In genomic region chr13:40565282-40566148, GRCh38 we compare ENCODE assay signal across 12 cellular contexts.
A peak's percentile ranks its signal among the peaks of the same experiment; 100 is the strongest.
DNase-seq lines count a peak whose midpoint lies in the region; ATAC-seq lines count a peak whose summit lies in the region.
"Had no signal": no experiment of that assay in that cellular context is flagged by ENCODE, and none has a peak within 500 bp of the region (broad histone marks: within the 10 kb centered on the region; RNA-seq: fewer than 3 reads in every experiment).

No MANE protein-coding gene starts in this region.

- no peaks in the 10 kb centered on the region for H3K27me3 Mint-ChIP-seq in activated T-cell treated with anti-CD3 and anti-CD28 coated beads, Interleukin-2, amount 50 U/mL, for 4 hours (ENCODE audit: low read depth)
- no peaks in the 10 kb centered on the region for H3K27me3 Mint-ChIP-seq in T-helper 17 cell
- H3K27me3 Mint-ChIP-seq in stimulated activated naive CD8-positive, alpha-beta T cell treated with anti-CD3 and anti-CD28 coated beads, Interleukin-15, Interleukin-2, amounts not matched to agents 100 ng/mL and 50 ng/mL, for 24 hours: no peaks in the 10 kb centered on the region
- H3K27me3 Mint-ChIP-seq in activated T-helper 2 cell treated with anti-CD3 and anti-CD28 coated beads, Interferon-gamma antibody, Interleukin-2, Interleukin-4, amounts not matched to agents 10 μg/mL and 5 μg/mL and 100 μg/mL, durations not matched to agents 14 hours and 24 hours and 36 hours (ENCODE audit: low read depth): no peaks in the 10 kb centered on the region

- DNase-seq in activated T-cell treated with anti-CD3 and anti-CD28 coated beads, Interleukin-2, amount 50 U/mL, for 4 hours: no peak
- DNase-seq in activated T-cell treated with anti-CD3 and anti-CD28 coated beads, Interleukin-2, amount 50 U/mL, for 1 hour: no peak
- no peak for DNase-seq in T-helper 17 cell
- peak; percentile 46 for DNase-seq in iris pigment epithelial cell (ENCODE audit: low read depth)
- DNase-seq in activated T-helper 2 cell treated with anti-CD3 and anti-CD28 coated beads, Interferon-gamma antibody, Interleukin-2, Interleukin-4, amounts not matched to agents 10 μg/mL and 5 μg/mL and 100 μg/mL, durations not matched to agents 14 hours and 24 hours and 36 hours (ENCODE audit: low spot score): no peak
- DNase-seq: activated effector memory CD4-positive, alpha-beta T cell treated with anti-CD3 and anti-CD28 coated beads, Interleukin-2, amount 50 U/mL, for 16 hours; NCI-H146; NCI-H774; SHP77 had no signal

- H3K9me3 ChIP-seq in T-helper 17 cell (ENCODE audit: control insufficient read depth, low read length, poor library complexity, severe bottlenecking): no peaks in the 10 kb centered on the region

- peaks cover 85% of the 10 kb centered on the region for H3K4me1 Mint-ChIP-seq in activated T-cell treated with anti-CD3 and anti-CD28 coated beads, Interleukin-2, amount 50 U/mL, for 4 hours (ENCODE audit: low read depth)
- H3K4me1 Mint-ChIP-seq in T-helper 17 cell: peaks cover 73% of the 10 kb centered on the region
- H3K4me1 Mint-ChIP-seq in stimulated activated naive CD8-positive, alpha-beta T cell treated with anti-CD3 and anti-CD28 coated beads, Interleukin-15, Interleukin-2, amounts not matched to agents 100 ng/mL and 50 ng/mL, for 24 hours (ENCODE audit: low read depth): peaks cover 88% of the 10 kb centered on the region
- H3K4me1 Mint-ChIP-seq in activated T-helper 2 cell treated with anti-CD3 and anti-CD28 coated beads, Interferon-gamma antibody, Interleukin-2, Interleukin-4, amounts not matched to agents 10 μg/mL and 5 μg/mL and 100 μg/mL, durations not matched to agents 14 hours and 24 hours and 36 hours (ENCODE audit: low read depth): peaks cover 45% of the 10 kb centered on the region

- ATAC-seq in activated T-cell treated with anti-CD3 and anti-CD28 coated beads, Interleukin-2, amount 50 U/mL, for 4 hours: peak; percentile 23 to 35
- ATAC-seq in T-helper 17 cell: no peak
- no peak for ATAC-seq in GM19328 (IDR thresholded peaks at IDR 0.05; ENCODE audit: unreplicated experiment)
- no peak for ATAC-seq in HG03378 (IDR thresholded peaks at IDR 0.05; ENCODE audit: unreplicated experiment)

- peak overlapping the region; percentile 1 for H3K4me3 Mint-ChIP-seq in activated T-cell treated with anti-CD3 and anti-CD28 coated beads, Interleukin-2, amount 50 U/mL, for 4 hours
- H3K4me3 Mint-ChIP-seq in T-helper 17 cell: no peak overlapping the region
- peak overlapping the region; percentile 9 for H3K4me3 Mint-ChIP-seq in stimulated activated naive CD8-positive, alpha-beta T cell treated with anti-CD3 and anti-CD28 coated beads, Interleukin-15, Interleukin-2, amounts not matched to agents 100 ng/mL and 50 ng/mL, for 24 hours
- no peak overlapping the region for H3K4me3 Mint-ChIP-seq in activated T-helper 2 cell treated with anti-CD3 and anti-CD28 coated beads, Interferon-gamma antibody, Interleukin-2, Interleukin-4, amounts not matched to agents 10 μg/mL and 5 μg/mL and 100 μg/mL, durations not matched to agents 14 hours and 24 hours and 36 hours (ENCODE audit: low read depth)

- intact Hi-C loops in activated T-helper 2 cell treated with anti-CD3 and anti-CD28 coated beads, Interferon-gamma antibody, Interleukin-2, Interleukin-4, amounts not matched to agents 10 μg/mL and 5 μg/mL and 100 μg/mL, durations not matched to agents 14 hours and 24 hours and 36 hours (cut with micrococcal nuclease): no loop called here

- peak overlapping the region; percentile 85 for H3K27ac Mint-ChIP-seq in T-helper 17 cell
- H3K27ac Mint-ChIP-seq in stimulated activated naive CD8-positive, alpha-beta T cell treated with anti-CD3 and anti-CD28 coated beads, Interleukin-15, Interleukin-2, amounts not matched to agents 100 ng/mL and 50 ng/mL, for 24 hours: peak overlapping the region; percentile 89
- H3K27ac Mint-ChIP-seq in activated T-helper 2 cell treated with anti-CD3 and anti-CD28 coated beads, Interferon-gamma antibody, Interleukin-2, Interleukin-4, amounts not matched to agents 10 μg/mL and 5 μg/mL and 100 μg/mL, durations not matched to agents 14 hours and 24 hours and 36 hours: no peak overlapping the region

- H3K9me3 Mint-ChIP-seq in activated T-cell treated with anti-CD3 and anti-CD28 coated beads, Interleukin-2, amount 50 U/mL, for 4 hours: no peaks in the 10 kb centered on the region
- peaks cover 3% of the 10 kb centered on the region for H3K9me3 Mint-ChIP-seq in stimulated activated naive CD8-positive, alpha-beta T cell treated with anti-CD3 and anti-CD28 coated beads, Interleukin-15, Interleukin-2, amounts not matched to agents 100 ng/mL and 50 ng/mL, for 24 hours
- H3K9me3 Mint-ChIP-seq in activated T-helper 2 cell treated with anti-CD3 and anti-CD28 coated beads, Interferon-gamma antibody, Interleukin-2, Interleukin-4, amounts not matched to agents 10 μg/mL and 5 μg/mL and 100 μg/mL, durations not matched to agents 14 hours and 24 hours and 36 hours: no peaks in the 10 kb centered on the region

- peaks cover 7% of the 10 kb centered on the region for H3K36me3 Mint-ChIP-seq in activated T-cell treated with anti-CD3 and anti-CD28 coated beads, Interleukin-2, amount 50 U/mL, for 4 hours (ENCODE audit: insufficient read depth)
- H3K36me3 Mint-ChIP-seq in T-helper 17 cell (ENCODE audit: low read depth): no peaks in the 10 kb centered on the region
- peaks cover 8% of the 10 kb centered on the region for H3K36me3 Mint-ChIP-seq in stimulated activated naive CD8-positive, alpha-beta T cell treated with anti-CD3 and anti-CD28 coated beads, Interleukin-15, Interleukin-2, amounts not matched to agents 100 ng/mL and 50 ng/mL, for 24 hours (ENCODE audit: low read depth)
- H3K36me3 Mint-ChIP-seq in activated T-helper 2 cell treated with anti-CD3 and anti-CD28 coated beads, Interferon-gamma antibody, Interleukin-2, Interleukin-4, amounts not matched to agents 10 μg/mL and 5 μg/mL and 100 μg/mL, durations not matched to agents 14 hours and 24 hours and 36 hours (ENCODE audit: low read depth): peaks cover 15% of the 10 kb centered on the region

Comparison
In these comparisons a context has a peak if more than half of its experiments do, and no peak if none do; other contexts are left out.
1. ATAC-seq: peak in activated T-cell treated with anti-CD3 and anti-CD28 coated beads, Interleukin-2, amount 50 U/mL, for 4 hours (2 of 2); none in T-helper 17 cell (single experiment), GM19328 (single experiment) and HG03378 (single experiment).
2. H3K4me3 Mint-ChIP-seq: peak in activated T-cell treated with anti-CD3 and anti-CD28 coated beads, Interleukin-2, amount 50 U/mL, for 4 hours (single experiment) and stimulated activated naive CD8-positive, alpha-beta T cell treated with anti-CD3 and anti-CD28 coated beads, Interleukin-15, Interleukin-2, amounts not matched to agents 100 ng/mL and 50 ng/mL, for 24 hours (single experiment); none in T-helper 17 cell (single experiment) and activated T-helper 2 cell treated with anti-CD3 and anti-CD28 coated beads, Interferon-gamma antibody, Interleukin-2, Interleukin-4, amounts not matched to agents 10 μg/mL and 5 μg/mL and 100 μg/mL, durations not matched to agents 14 hours and 24 hours and 36 hours (single experiment).